In the genomic region with DNA sequence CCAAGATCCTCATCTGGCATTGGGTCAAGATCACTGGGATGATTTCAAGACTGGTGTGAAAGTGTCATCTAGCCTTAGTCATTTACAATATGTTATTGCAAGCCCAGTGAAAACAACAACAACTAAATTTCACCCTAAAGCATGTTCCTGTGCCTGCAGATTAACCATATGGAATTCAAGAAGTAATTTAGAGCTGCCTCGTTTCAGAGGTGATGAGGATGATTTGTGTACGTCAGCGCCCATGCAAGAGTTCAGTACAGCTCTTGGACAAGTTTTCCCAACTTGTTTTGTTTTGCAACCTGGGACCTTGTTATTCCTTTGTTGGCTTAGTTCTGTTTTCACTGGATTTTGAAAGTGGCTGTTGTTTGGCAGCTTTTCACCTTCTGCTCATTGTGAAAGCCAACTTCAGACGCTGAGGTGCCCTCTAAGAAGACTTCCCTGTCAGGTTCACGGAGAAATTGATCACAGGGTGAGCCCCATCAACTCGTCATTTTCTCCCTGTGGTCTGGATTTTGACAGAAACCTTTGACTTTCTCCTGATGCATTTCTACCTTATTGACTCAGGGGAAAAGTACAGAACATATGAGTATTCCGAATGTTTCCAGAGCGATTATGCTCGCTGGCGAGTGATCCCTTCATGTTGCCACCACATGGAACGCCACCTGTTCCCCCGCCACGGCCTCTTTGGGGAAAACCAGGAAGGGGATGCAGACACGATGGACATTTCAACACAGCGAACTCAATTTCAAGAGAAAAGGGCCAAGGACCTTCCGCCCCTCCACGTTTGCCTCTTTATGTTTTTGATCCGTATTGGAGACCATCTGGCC, we compare ENCODE assay signal across 9 cellular contexts.
DNase-seq lines count a peak whose midpoint lies in the region; ATAC-seq and TF ChIP-seq lines count a peak whose summit lies in the region.
"Had no signal": no experiment of that assay in that cellular context is flagged by ENCODE, and none has a peak within 500 bp of the region (broad histone marks: within the 10 kb centered on the region; RNA-seq: fewer than 3 reads in every experiment).

No MANE protein-coding gene starts in this region.

- peak overlapping the region; percentile 66 for H3K4me3 Mint-ChIP-seq in MCF 10A (ENCODE audit: unreplicated experiment)
- H3K4me3 Mint-ChIP-seq in activated T-helper 17 cell treated with anti-CD3 and anti-CD28 coated beads, Interleukin-2, amount 50 U/mL, for 72 hours, result peak overlapping the region; percentile 60

- intact Hi-C loops in MCF 10A (cut with micrococcal nuclease), result loop anchor here (2.0 kb wide), 3 partner anchors 17 to 87 kb away; no protein-coding TSS in a partner anchor
- intact Hi-C loops in breast epithelium (cut with DNase I; ENCODE audit: low total_unique reads), result no loop called here
- intact Hi-C loops in left lung (cut with DNase I), result no loop called here

- no peaks in the 10 kb centered on the region for H3K4me1 ChIP-seq in breast epithelium
- H3K4me1 ChIP-seq in thymus (ENCODE audit: control insufficient read depth, insufficient read depth, low read length), result no peaks in the 10 kb centered on the region
- no peaks in the 10 kb centered on the region for H3K4me1 ChIP-seq in left lung

- H3K27me3 ChIP-seq in breast epithelium (peaks cover 0 to 25% of the 10 kb centered on the region in 2 donors), thymus (ENCODE audit: control insufficient read depth, insufficient read depth) (no peaks in the 10 kb centered on the region), left lung (peaks cover 0 to 88% of the 10 kb centered on the region in 2 donors)

- TSS peak; percentile 94 for BruUV-seq in MCF 10A (replicated peaks; lab: Mats Ljungman, UMichigan)

- H3K9me3 ChIP-seq in breast epithelium, result no peaks in the 10 kb centered on the region
- H3K9me3 ChIP-seq in thymus (ENCODE audit: control insufficient read depth), result no peaks in the 10 kb centered on the region
- H3K9me3 ChIP-seq in left lung, result no peaks in the 10 kb centered on the region

- no peaks in the 10 kb centered on the region for H3K36me3 ChIP-seq in breast epithelium
- no peaks in the 10 kb centered on the region for H3K36me3 ChIP-seq in thymus (ENCODE audit: control insufficient read depth, insufficient read depth)
- no peaks in the 10 kb centered on the region for H3K36me3 ChIP-seq in left lung

- H3K4me3 ChIP-seq in breast epithelium (no peak overlapping the region), fibroblast of villous mesenchyme (ENCODE audit: low read depth, low read length) (no peak overlapping the region), thymus (ENCODE audit: low read length) (no peak overlapping the region), left lung (no peak overlapping the region)

- H3K4me1 Mint-ChIP-seq in MCF 10A (ENCODE audit: insufficient read depth, unreplicated experiment), result peaks cover 47% of the 10 kb centered on the region
- H3K4me1 Mint-ChIP-seq in activated T-helper 17 cell treated with anti-CD3 and anti-CD28 coated beads, Interleukin-2, amount 50 U/mL, for 72 hours, result peaks cover 17% of the 10 kb centered on the region

- no peaks in the 10 kb centered on the region for H3K27me3 Mint-ChIP-seq in MCF 10A (ENCODE audit: insufficient read depth, unreplicated experiment)
- H3K27me3 Mint-ChIP-seq in activated T-helper 17 cell treated with anti-CD3 and anti-CD28 coated beads, Interleukin-2, amount 50 U/mL, for 72 hours, result peaks cover 38% of the 10 kb centered on the region

- H3K27ac Mint-ChIP-seq in MCF 10A (ENCODE audit: low read depth, unreplicated experiment), result peak overlapping the region; percentile 98
- H3K27ac Mint-ChIP-seq in activated T-helper 17 cell treated with anti-CD3 and anti-CD28 coated beads, Interleukin-2, amount 50 U/mL, for 72 hours, result peak overlapping the region; percentile 87

- TF ChIP-seq POLR2A in breast epithelium (IDR thresholded peaks at IDR 0.05), result no peak

- WGBS in thymus, result 86% methylated on average over 18 of the region's 18 CpGs

- peak; percentile 76 for ATAC-seq in activated T-helper 17 cell treated with anti-CD3 and anti-CD28 coated beads, Interleukin-2, amount 50 U/mL, for 72 hours (replicated peaks)
- no peak for ATAC-seq in GM19328 (IDR thresholded peaks at IDR 0.05; ENCODE audit: unreplicated experiment)
- no peak for ATAC-seq in left lung

- no peaks in the 10 kb centered on the region for H3K36me3 Mint-ChIP-seq in MCF 10A (ENCODE audit: insufficient read depth, unreplicated experiment)
- no peaks in the 10 kb centered on the region for H3K36me3 Mint-ChIP-seq in activated T-helper 17 cell treated with anti-CD3 and anti-CD28 coated beads, Interleukin-2, amount 50 U/mL, for 72 hours (ENCODE audit: low read depth)

- DNase-seq in MCF 10A (ENCODE audit: unreplicated experiment) (peak; percentile 96), breast epithelium (ENCODE audit: low spot score in 2 of 2) (no peak), fibroblast of villous mesenchyme (ENCODE audit: low read depth) (peak; percentile 80), T-helper 9 cell (no peak), left lung (no peak)
- DNase-seq: NCI-H1105 had no signal

- H3K27ac ChIP-seq in breast epithelium (no peak overlapping the region), thymus (ENCODE audit: low read depth) (peak overlapping the region; percentile 60), left lung (no peak overlapping the region)

- TF ChIP-seq CTCF in MCF 10A (IDR thresholded peaks at IDR 0.05; ENCODE audit: unreplicated experiment) (no peak), breast epithelium (IDR thresholded peaks at IDR 0.05) (no peak), fibroblast of villous mesenchyme (IDR thresholded peaks at IDR 0.05; ENCODE audit: insufficient read depth, low read depth, low read length) (no peak), left lung (IDR thresholded peaks at IDR 0.05) (no peak)

- peaks cover 9% of the 10 kb centered on the region for H3K9me3 Mint-ChIP-seq in MCF 10A (ENCODE audit: unreplicated experiment)
- peaks cover 12% of the 10 kb centered on the region for H3K9me3 Mint-ChIP-seq in activated T-helper 17 cell treated with anti-CD3 and anti-CD28 coated beads, Interleukin-2, amount 50 U/mL, for 72 hours

- CTCF ChIA-PET in MCF 10A (lab: Yijun Ruan, JAX), result interaction anchor here (0.7 to 1.6 kb wide), 4 partner anchors 84 to 386 kb away, joined by 3 to 5 read pairs (median 4); no protein-coding TSS in a partner anchor

- POLR2A ChIA-PET in MCF 10A (lab: Yijun Ruan, JAX), result interaction anchor here (0.7 to 2.8 kb wide), 33 partner anchors 9 to 1126 kb away, joined by 3 to 42 read pairs (median 4); partner anchors contain the start of genes FBXO31 and FOXC2

Comparison
In these comparisons a context has a peak if more than half of its experiments do, and no peak if none do; other contexts are left out.
1. DNase-seq: peak in MCF 10A (single experiment) and fibroblast of villous mesenchyme (single experiment); none in breast epithelium (0 of 2), T-helper 9 cell (single experiment) and left lung (0 of 2).